9 cellular contexts compared by ENCODE assay signal in the genomic region with DNA sequence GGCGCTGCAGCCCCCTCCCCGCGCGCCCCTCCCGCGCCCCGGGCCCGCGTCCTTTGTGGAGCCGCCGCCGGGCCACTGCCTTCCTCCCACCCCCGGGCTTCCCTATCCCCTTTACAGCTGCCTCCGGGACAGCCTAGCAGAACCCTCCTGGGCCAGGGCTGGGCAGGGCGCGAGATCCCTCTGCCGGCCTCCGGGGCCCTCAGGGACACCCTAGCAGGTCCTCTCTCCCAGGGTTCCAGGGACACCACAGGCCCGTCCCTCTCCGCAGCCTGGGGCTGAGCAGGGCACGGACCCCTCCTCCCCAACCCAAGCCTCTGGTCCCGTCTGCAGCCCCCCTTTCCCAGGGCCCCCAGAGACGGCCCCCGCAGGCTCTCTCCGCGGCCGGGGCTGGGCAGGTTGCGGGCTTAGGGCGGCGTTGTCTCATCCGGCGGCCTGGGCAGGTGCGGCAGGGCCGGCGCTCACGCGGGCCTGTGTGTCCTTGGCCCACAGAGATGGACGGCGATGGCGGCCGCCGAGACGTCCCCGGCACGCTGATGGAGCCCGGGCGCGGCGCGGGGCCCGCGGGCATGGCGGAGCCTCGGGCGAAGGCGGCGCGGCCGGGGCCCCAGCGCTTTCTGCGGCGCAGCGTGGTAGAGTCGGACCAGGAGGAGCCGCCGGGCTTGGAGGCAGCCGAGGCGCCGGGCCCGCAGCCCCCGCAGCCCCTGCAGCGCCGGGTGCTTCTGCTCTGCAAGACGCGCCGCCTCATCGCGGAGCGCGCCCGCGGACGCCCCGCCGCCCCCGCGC. TPM values are rescaled to one million over a fixed set of nuclear protein-coding genes. Genes with fewer than 3 reads are reported as not detected.
A peak's percentile ranks its signal among the peaks of the same experiment; 100 is the strongest.
DNase-seq lines count a peak whose midpoint lies in the region; ATAC-seq and TF ChIP-seq lines count a peak whose summit lies in the region.
"Had no signal": no experiment of that assay in that cellular context is flagged by ENCODE, and none has a peak within 500 bp of the region (broad histone marks: within the 10 kb centered on the region; RNA-seq: fewer than 3 reads in every experiment).

No MANE protein-coding gene starts in this region.

- no peaks in the 10 kb centered on the region for H3K27me3 ChIP-seq in thyroid gland

- CTCF ChIA-PET in activated naive CD4-positive, alpha-beta T cell treated with anti-CD3 and anti-CD28 coated beads, Interleukin-2, amount 10 ng/mL, durations not matched to agents 7 days and 5 days (lab: Charles Lee): no interaction called here

- DNase-seq in activated T-cell treated with anti-CD3 and anti-CD28 coated beads, Interleukin-2, amount 50 U/mL, for 1 hour: peak; percentile 35
- no peak for DNase-seq in activated T-cell treated with anti-CD3 and anti-CD28 coated beads for 4 hours
- peak; percentile 33 for DNase-seq in activated naive CD4-positive, alpha-beta T cell treated with anti-CD3 and anti-CD28 coated beads, Interleukin-2, amount 10 ng/mL, durations not matched to agents 7 days and 5 days
- no peak for DNase-seq in left lobe of liver (ENCODE audit: low spot score)
- peak in 1 of 2 donors; percentile 18 for DNase-seq in thyroid gland
- DNase-seq in NCI-H2029 (lab: John Stamatoyannopoulos, UW): no peak
- DNase-seq in NCI-H128 (lab: John Stamatoyannopoulos, UW; ENCODE audit: unreplicated experiment): no peak

- H3K9me3 Mint-ChIP-seq in activated naive CD4-positive, alpha-beta T cell treated with anti-CD3 and anti-CD28 coated beads, Interleukin-2, amount 10 ng/mL, durations not matched to agents 7 days and 5 days: no peaks in the 10 kb centered on the region

- TF ChIP-seq POLR2A in thyroid gland (IDR thresholded peaks at IDR 0.05): no peak

- no peaks in the 10 kb centered on the region for H3K36me3 Mint-ChIP-seq in activated naive CD4-positive, alpha-beta T cell treated with anti-CD3 and anti-CD28 coated beads, Interleukin-2, amount 10 ng/mL, durations not matched to agents 7 days and 5 days

- no peaks in the 10 kb centered on the region for H3K9me3 ChIP-seq in thyroid gland

- H3K27ac Mint-ChIP-seq in activated naive CD4-positive, alpha-beta T cell treated with anti-CD3 and anti-CD28 coated beads, Interleukin-2, amount 10 ng/mL, durations not matched to agents 7 days and 5 days: no peak overlapping the region

- H3K27me3 Mint-ChIP-seq in activated naive CD4-positive, alpha-beta T cell treated with anti-CD3 and anti-CD28 coated beads, Interleukin-2, amount 10 ng/mL, durations not matched to agents 7 days and 5 days: peaks cover 91% of the 10 kb centered on the region

- peaks cover 14% of the 10 kb centered on the region for H3K4me1 Mint-ChIP-seq in activated naive CD4-positive, alpha-beta T cell treated with anti-CD3 and anti-CD28 coated beads, Interleukin-2, amount 10 ng/mL, durations not matched to agents 7 days and 5 days

- H3K36me3 ChIP-seq in thyroid gland: no peaks in the 10 kb centered on the region

- 2 to 7% methylated on average over 14 to 16 of the region's 87 CpGs for WGBS in thyroid gland, 2 donors

- ATAC-seq in left lobe of liver (peak; percentile 13), GM18498 (IDR thresholded peaks at IDR 0.05; ENCODE audit: unreplicated experiment) (no peak)

- peak overlapping the region; percentile 68 for H3K4me3 Mint-ChIP-seq in activated naive CD4-positive, alpha-beta T cell treated with anti-CD3 and anti-CD28 coated beads, Interleukin-2, amount 10 ng/mL, durations not matched to agents 7 days and 5 days

- no peak overlapping the region for H3K27ac ChIP-seq in thyroid gland

- no peak for TF ChIP-seq CTCF in thyroid gland (IDR thresholded peaks at IDR 0.05)

- peak overlapping the region in 2 of 3 donors; percentile 19 to 46 for H3K4me3 ChIP-seq in thyroid gland (replicated peaks in 1 of 3)

- peaks cover 10% of the 10 kb centered on the region in 2 donors for H3K4me1 ChIP-seq in thyroid gland

- intact Hi-C loops in thyroid gland (cut with DNase I): no loop called here

RNA-seq across cellular contexts. Expression of a gene that starts 0.7 kb away (rescaled TPM):
- total RNA-seq in left lobe of liver (3.7 TPM), thyroid gland (1 to 10 TPM in 3 of 4 donors, under 1 TPM in 1; 0.94 to 8.5 (median 8.1) TPM)
- total RNA-seq: pulmonary artery endothelial cell had no signal

RNA-seq across cellular contexts. Expression of a gene that starts 50.6 kb away (rescaled TPM):
- total RNA-seq in left lobe of liver (53.3 TPM), thyroid gland (100 to 1,000 TPM in 2 of 4 donors, 10 to 100 TPM in 2; 82.9 to 168 (median 121) TPM)

Comparison
In these comparisons a context has a peak if more than half of its experiments do, and no peak if none do; other contexts are left out.
1. DNase-seq: peak in activated T-cell treated with anti-CD3 and anti-CD28 coated beads, Interleukin-2, amount 50 U/mL, for 1 hour (single experiment) and activated naive CD4-positive, alpha-beta T cell treated with anti-CD3 and anti-CD28 coated beads, Interleukin-2, amount 10 ng/mL, durations not matched to agents 7 days and 5 days (single experiment); none in activated T-cell treated with anti-CD3 and anti-CD28 coated beads for 4 hours (single experiment), left lobe of liver (single experiment), NCI-H2029 (single experiment) and NCI-H128 (single experiment).